ENCODE assay signal across 20 cellular contexts in the genomic region with DNA sequence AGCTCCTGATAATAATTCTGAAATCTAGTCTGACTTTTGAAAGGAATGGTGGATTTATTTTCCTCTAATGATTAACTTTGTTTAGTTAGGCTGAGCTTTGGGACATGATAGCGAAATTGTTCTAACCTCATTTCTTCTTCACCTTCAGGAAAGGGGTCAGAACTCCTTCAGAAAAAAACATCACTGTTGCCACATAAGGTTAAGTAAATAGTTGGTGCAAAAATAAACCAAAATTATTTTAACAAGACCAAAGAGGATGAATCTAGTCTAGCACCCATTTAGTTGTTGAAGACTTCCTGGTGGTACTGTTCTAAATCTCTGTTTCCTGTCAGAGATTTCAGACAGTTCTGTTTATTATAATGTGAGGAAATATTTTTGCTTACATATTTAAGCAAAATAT.
"Had no signal": no experiment of that assay in that cellular context is flagged by ENCODE, and none has a peak within 500 bp of the region (broad histone marks: within the 10 kb centered on the region; RNA-seq: fewer than 3 reads in every experiment).

No MANE protein-coding gene starts in this region.

- H3K27me3 Mint-ChIP-seq: activated CD4-positive, alpha-beta memory T cell treated with anti-CD3 and anti-CD28 coated beads for 36 hours; activated CD4-positive, alpha-beta T cell treated with anti-CD3 and anti-CD28 coated beads, Interleukin-2, amount 10 ng/mL, durations not matched to agents 7 days and 5 days; activated naive CD4-positive, alpha-beta T cell treated with anti-CD3 and anti-CD28 coated beads, Interleukin-2, amount 10 ng/mL, durations not matched to agents 7 days and 5 days; activated naive CD8-positive, alpha-beta T cell treated with anti-CD3 and anti-CD28 coated beads for 36 hours; T-cell had no signal

- ATAC-seq: activated T-cell treated with anti-CD3 and anti-CD28 coated beads, Interleukin-2, amount 50 U/mL, for 72 hours; T-cell had no signal

- H3K4me3 Mint-ChIP-seq: activated CD4-positive, alpha-beta memory T cell treated with anti-CD3 and anti-CD28 coated beads for 36 hours; activated CD4-positive, alpha-beta T cell treated with anti-CD3 and anti-CD28 coated beads, Interleukin-2, amount 10 ng/mL, durations not matched to agents 7 days and 5 days; activated naive CD4-positive, alpha-beta T cell treated with anti-CD3 and anti-CD28 coated beads, Interleukin-2, amount 10 ng/mL, durations not matched to agents 7 days and 5 days; activated naive CD8-positive, alpha-beta T cell treated with anti-CD3 and anti-CD28 coated beads for 36 hours; activated T-cell treated with anti-CD3 and anti-CD28 coated beads, Interleukin-2, amount 50 U/mL, for 72 hours; T-cell had no signal

- DNase-seq: activated CD4-positive, alpha-beta memory T cell treated with anti-CD3 and anti-CD28 coated beads for 36 hours; activated CD4-positive, alpha-beta T cell treated with anti-CD3 and anti-CD28 coated beads, Interleukin-2, amount 10 ng/mL, durations not matched to agents 7 days and 5 days; activated CD4-positive, CD25-positive, alpha-beta regulatory T cell; activated CD8-positive, alpha-beta memory T cell treated with anti-CD3 and anti-CD28 coated beads for 24 hours; activated gamma-delta T cell treated with Interleukin-2 at 50 U/mL for 16 hours; activated naive CD4-positive, alpha-beta T cell treated with anti-CD3 and anti-CD28 coated beads, Interleukin-2, amount 10 ng/mL, durations not matched to agents 7 days and 5 days; activated naive CD8-positive, alpha-beta T cell treated with anti-CD3 and anti-CD28 coated beads for 36 hours; activated T-cell treated with anti-CD3 and anti-CD28 coated beads, Interleukin-2, amount 50 U/mL, for 72 hours; KG1; NCI-H1048; NCI-H2029; NCI-H2107; NCI-H345; NCI-H510A; NCI-H526 treated with DMSO at 0.1 percent for 48 hours; NCI-H82; SIG-M5; T-cell had no signal

- H3K27ac ChIP-seq: VCaP had no signal

- H3K27ac Mint-ChIP-seq: activated CD4-positive, alpha-beta memory T cell treated with anti-CD3 and anti-CD28 coated beads for 36 hours; activated CD4-positive, alpha-beta T cell treated with anti-CD3 and anti-CD28 coated beads, Interleukin-2, amount 10 ng/mL, durations not matched to agents 7 days and 5 days; activated naive CD4-positive, alpha-beta T cell treated with anti-CD3 and anti-CD28 coated beads, Interleukin-2, amount 10 ng/mL, durations not matched to agents 7 days and 5 days; activated naive CD8-positive, alpha-beta T cell treated with anti-CD3 and anti-CD28 coated beads for 36 hours; activated T-cell treated with anti-CD3 and anti-CD28 coated beads, Interleukin-2, amount 50 U/mL, for 72 hours; activated T-helper 2 cell treated with anti-CD3 and anti-CD28 coated beads, Interferon-gamma antibody, Interleukin-2, Interleukin-4, amounts not matched to agents 10 μg/mL and 5 μg/mL and 100 μg/mL, durations not matched to agents 14 hours and 24 hours and 36 hours had no signal
